ENCODE assay signal across 8 cellular contexts in the genomic region with DNA sequence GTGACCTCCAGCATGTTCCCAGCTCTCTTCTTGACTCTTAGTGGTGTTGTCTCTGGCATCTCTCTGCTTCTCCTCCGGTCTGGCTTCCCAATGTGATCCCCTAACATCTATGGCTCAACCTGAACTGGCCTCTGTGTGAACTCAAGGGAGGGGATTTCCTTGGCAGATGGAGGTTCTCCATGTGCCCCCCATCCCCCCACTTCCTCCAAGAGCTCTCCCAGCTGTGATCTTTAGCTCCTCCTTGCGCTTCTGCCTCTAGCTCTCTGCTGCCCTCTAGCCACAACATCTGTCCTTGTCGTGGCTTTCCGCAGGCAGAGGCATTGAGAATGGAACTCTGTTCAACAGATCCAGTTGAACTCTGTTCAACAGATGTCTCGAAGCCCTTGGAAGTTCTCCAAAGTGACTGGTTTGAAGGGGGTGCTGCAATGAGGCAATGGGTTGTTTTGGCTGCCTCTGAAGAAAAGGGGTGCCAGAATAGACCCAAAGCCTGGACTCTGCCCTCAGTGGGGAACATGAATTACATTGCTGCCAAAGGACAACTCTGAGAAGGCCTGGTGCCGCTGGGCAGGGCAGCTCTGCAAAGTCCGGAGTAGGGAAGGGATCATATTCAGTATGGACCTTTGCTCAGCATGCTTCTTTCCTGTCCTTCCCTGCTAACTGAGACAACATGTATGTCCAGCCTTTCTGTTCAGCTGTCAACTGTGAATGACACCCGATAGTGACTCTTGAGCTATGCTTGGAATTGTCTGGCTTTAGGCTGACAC.
DNase-seq lines count a peak whose midpoint lies in the region; ATAC-seq and TF ChIP-seq lines count a peak whose summit lies in the region.

No MANE protein-coding gene starts in this region.

- 32% methylated on average over 8 of the region's 8 CpGs for WGBS in lung, 2 donors

- TF ChIP-seq CTCF in AG04450 (IDR thresholded peaks at IDR 0.05; ENCODE audit: low read depth, low read length) (peak; percentile 97), dorsolateral prefrontal cortex (IDR thresholded peaks at IDR 0.05 in 54 of 56, conservative IDR thresholded peaks at IDR 0.05 in 2 of 56; ENCODE audit: low read depth in 1 of 56, partially characterized antibody in 56 of 56) (peak; percentile 18 to 75 (median 66)), lung (IDR thresholded peaks at IDR 0.05; ENCODE audit: control extremely low read depth, extremely low read depth) (peak; percentile 57)

- H3K27me3 ChIP-seq in AG04450 (ENCODE audit: control insufficient read depth, insufficient read depth, low read length) (no peaks in the 10 kb centered on the region), dorsolateral prefrontal cortex (no peaks in the 10 kb centered on the region), lung (ENCODE audit: control insufficient read depth, insufficient read depth) (no peaks in the 10 kb centered on the region)

- H3K9me3 ChIP-seq in AG04450 (ENCODE audit: control insufficient read depth, insufficient read depth, low read length) = no peaks in the 10 kb centered on the region
- H3K9me3 ChIP-seq in lung (ENCODE audit: control insufficient read depth in 2 of 2, insufficient read depth in 1 of 2, low read length in 1 of 2) = no peaks in the 10 kb centered on the region

- CTCF ChIA-PET in AG04450 (lab: Charles Lee) = interaction anchor here (0.6 to 3.7 kb wide), 49 partner anchors 8 to 754 kb away, joined by 3 to 27 read pairs (median 4); partner anchors contain the start of gene ADM

- ATAC-seq in GM18858 (IDR thresholded peaks at IDR 0.05; ENCODE audit: unreplicated experiment) = peak; percentile 55
- ATAC-seq in HG03280 (IDR thresholded peaks at IDR 0.05; ENCODE audit: unreplicated experiment) = peak; percentile 91
- ATAC-seq in lung (ENCODE audit: insufficient read depth, low FRiP score) = peak; percentile 64

- H3K4me1 ChIP-seq in lung (ENCODE audit: control insufficient read depth in 2 of 2, insufficient read depth in 2 of 2, low read length in 2 of 2) = peaks cover 3 to 10% of the 10 kb centered on the region in 2 donors

- intact Hi-C loops in dorsolateral prefrontal cortex (cut with DNase I) = no loop called here

- POLR2A ChIA-PET in AG04450 (lab: Yijun Ruan, JAX) = interaction anchor here (0.8 to 2.0 kb wide), 14 partner anchors 8 to 608 kb away, joined by 3 to 38 read pairs (median 4); partner anchors contain the start of genes ADM and AMPD3

- H3K27ac ChIP-seq in AG04450 (ENCODE audit: low read depth, low read length) (peak overlapping the region; percentile 73), dorsolateral prefrontal cortex (no peak overlapping the region), lung (ENCODE audit: low read depth in 1 of 2, low read length in 1 of 2) (peak overlapping the region; percentile 22 to 35)

- no peak overlapping the region for H3K4me3 ChIP-seq in AG04450 (ENCODE audit: low read depth, low read length)
- no peak overlapping the region for H3K4me3 ChIP-seq in dorsolateral prefrontal cortex
- no peak overlapping the region for H3K4me3 ChIP-seq in lung

- DNase-seq in AG04450 (ENCODE audit: low read depth, low spot score) = peak; percentile 98
- DNase-seq in NCI-H524 treated with DMSO at 0.1 percent for 48 hours (lab: John Stamatoyannopoulos, UW) = peak; percentile 82
- DNase-seq in activated CD4-positive, alpha-beta T cell treated with anti-CD3 and anti-CD28 coated beads for 48 hours = peak; percentile 79
- DNase-seq in dorsolateral prefrontal cortex = peak in 7 of 10 donors; percentile 22 to 65 (median 56)
- DNase-seq in lung (ENCODE audit: low spot score) = peak; percentile 69
- peak; percentile 45 to 48 for DNase-seq in stimulated activated CD8-positive, alpha-beta memory T cell treated with anti-CD3 and anti-CD28 coated beads, Interleukin-2, amount 100 ng/mL, for 48 hours (ENCODE audit: low read depth in 2 of 2)

- no peaks in the 10 kb centered on the region for H3K36me3 ChIP-seq in lung (ENCODE audit: control insufficient read depth in 2 of 2, insufficient read depth in 2 of 2, low read length in 2 of 2)

Comparison
In these comparisons a context has a peak if more than half of its experiments do, and no peak if none do; other contexts are left out.
1. DNase-seq: peak in every context shown above with its lines; median percentile 98 in AG04450; 82 in NCI-H524 treated with DMSO at 0.1 percent for 48 hours; 79 in activated CD4-positive, alpha-beta T cell treated with anti-CD3 and anti-CD28 coated beads for 48 hours; 69 in lung; 56 in dorsolateral prefrontal cortex; 46 in stimulated activated CD8-positive, alpha-beta memory T cell treated with anti-CD3 and anti-CD28 coated beads, Interleukin-2, amount 100 ng/mL, for 48 hours.
2. H3K27ac ChIP-seq: peak in AG04450 (single experiment) and lung (2 of 2); none in dorsolateral prefrontal cortex (0 of 59).
3. Peak in every context shown above with its lines, with median percentiles within 50 percentile points of each other: CTCF ChIP-seq and ATAC-seq.